14 cellular contexts compared by ENCODE assay signal in genomic region chr11:78889698-78890097, GRCh38.
DNase-seq lines count a peak whose midpoint lies in the region; ATAC-seq and TF ChIP-seq lines count a peak whose summit lies in the region.
"Had no signal": no experiment of that assay in that cellular context is flagged by ENCODE, and none has a peak within 500 bp of the region (broad histone marks: within the 10 kb centered on the region; RNA-seq: fewer than 3 reads in every experiment).

No MANE protein-coding gene starts in this region.

- no peak overlapping the region for H3K27ac Mint-ChIP-seq in stimulated activated naive CD8-positive, alpha-beta T cell treated with anti-CD3 and anti-CD28 coated beads, Interleukin-15, amount 100 ng/mL, for 72 hours
- H3K27ac Mint-ChIP-seq: B cell; CD4-positive, alpha-beta T cell; CD8-positive, alpha-beta T cell had no signal

- no peaks in the 10 kb centered on the region for H3K9me3 Mint-ChIP-seq in stimulated activated naive CD8-positive, alpha-beta T cell treated with anti-CD3 and anti-CD28 coated beads, Interleukin-15, amount 100 ng/mL, for 72 hours
- H3K9me3 Mint-ChIP-seq: CD8-positive, alpha-beta T cell had no signal

- H3K4me3 Mint-ChIP-seq in stimulated activated naive CD8-positive, alpha-beta T cell treated with anti-CD3 and anti-CD28 coated beads, Interleukin-15, amount 100 ng/mL, for 72 hours: no peak overlapping the region
- H3K4me3 Mint-ChIP-seq: B cell; CD4-positive, alpha-beta T cell; CD8-positive, alpha-beta T cell had no signal

- ATAC-seq in stimulated activated naive CD8-positive, alpha-beta T cell treated with anti-CD3 and anti-CD28 coated beads, Interleukin-15, amount 100 ng/mL, for 72 hours: peak; percentile 18
- ATAC-seq in stimulated activated naive CD8-positive, alpha-beta T cell treated with anti-CD3 and anti-CD28 coated beads, Interleukin-15, Interleukin-2, amounts not matched to agents 100 U/mL and 50 U/mL, for 24 hours: no peak
- ATAC-seq in SK-N-SH treated with all-trans-retinoic acid at 6 μM for 48 hours: no peak
- ATAC-seq: A549; CD8-positive, alpha-beta T cell; GM12878 had no signal

- no peaks in the 10 kb centered on the region for H3K4me1 Mint-ChIP-seq in stimulated activated naive CD8-positive, alpha-beta T cell treated with anti-CD3 and anti-CD28 coated beads, Interleukin-15, amount 100 ng/mL, for 72 hours
- H3K4me1 Mint-ChIP-seq: B cell had no signal

- no peak for DNase-seq in stimulated activated naive CD8-positive, alpha-beta T cell treated with anti-CD3 and anti-CD28 coated beads, Interleukin-15, amount 100 ng/mL, for 72 hours
- DNase-seq in stimulated activated naive CD8-positive, alpha-beta T cell treated with anti-CD3 and anti-CD28 coated beads, Interleukin-15, Interleukin-2, amounts not matched to agents 100 U/mL and 50 U/mL, for 24 hours: no peak
- DNase-seq in mesenteric fat pad (ENCODE audit: low spot score) (peak; percentile 85), GF-D8 (lab: John Stamatoyannopoulos, UW) (no peak)
- DNase-seq: AML-193; Caco-2; Calu3; CD4-positive, alpha-beta T cell; CD8-positive, alpha-beta T cell; DMS79 treated with DMSO at 0.1 percent for 48 hours had no signal

- H3K27me3 Mint-ChIP-seq in stimulated activated naive CD8-positive, alpha-beta T cell treated with anti-CD3 and anti-CD28 coated beads, Interleukin-15, amount 100 ng/mL, for 72 hours: peaks cover 7% of the 10 kb centered on the region
- H3K27me3 Mint-ChIP-seq: B cell had no signal

TF ChIP-seq in SK-N-SH treated with all-trans-retinoic acid at 6 μM for 48 hours, 23 proteins besides CTCF, POLR2A, EP300 and RAD21:
- no peak for TF ChIP-seq RARB (CRISPR knock-in tag; IDR thresholded peaks at IDR 0.05)
- TF ChIP-seq CREB5 (CRISPR knock-in tag; IDR thresholded peaks at IDR 0.05; ENCODE audit: low read depth): no peak
- no peak for TF ChIP-seq ZFP3 (CRISPR knock-in tag; IDR thresholded peaks at IDR 0.05)
- no peak for TF ChIP-seq PATZ1 (CRISPR knock-in tag; IDR thresholded peaks at IDR 0.05; ENCODE audit: borderline replicate concordance)
- no peak for TF ChIP-seq ZNF70 (CRISPR knock-in tag; IDR thresholded peaks at IDR 0.05)
- no peak for TF ChIP-seq TSHZ2 (CRISPR knock-in tag; IDR thresholded peaks at IDR 0.05)
- no peak for TF ChIP-seq ZNF8 (CRISPR knock-in tag; IDR thresholded peaks at IDR 0.05)
- TF ChIP-seq TOX (CRISPR knock-in tag; IDR thresholded peaks at IDR 0.05; ENCODE audit: borderline replicate concordance): no peak
- TF ChIP-seq CSDC2 (CRISPR knock-in tag; IDR thresholded peaks at IDR 0.05): no peak
